Comparison of ENCODE assay signal across 1 cellular context in the genomic region with DNA sequence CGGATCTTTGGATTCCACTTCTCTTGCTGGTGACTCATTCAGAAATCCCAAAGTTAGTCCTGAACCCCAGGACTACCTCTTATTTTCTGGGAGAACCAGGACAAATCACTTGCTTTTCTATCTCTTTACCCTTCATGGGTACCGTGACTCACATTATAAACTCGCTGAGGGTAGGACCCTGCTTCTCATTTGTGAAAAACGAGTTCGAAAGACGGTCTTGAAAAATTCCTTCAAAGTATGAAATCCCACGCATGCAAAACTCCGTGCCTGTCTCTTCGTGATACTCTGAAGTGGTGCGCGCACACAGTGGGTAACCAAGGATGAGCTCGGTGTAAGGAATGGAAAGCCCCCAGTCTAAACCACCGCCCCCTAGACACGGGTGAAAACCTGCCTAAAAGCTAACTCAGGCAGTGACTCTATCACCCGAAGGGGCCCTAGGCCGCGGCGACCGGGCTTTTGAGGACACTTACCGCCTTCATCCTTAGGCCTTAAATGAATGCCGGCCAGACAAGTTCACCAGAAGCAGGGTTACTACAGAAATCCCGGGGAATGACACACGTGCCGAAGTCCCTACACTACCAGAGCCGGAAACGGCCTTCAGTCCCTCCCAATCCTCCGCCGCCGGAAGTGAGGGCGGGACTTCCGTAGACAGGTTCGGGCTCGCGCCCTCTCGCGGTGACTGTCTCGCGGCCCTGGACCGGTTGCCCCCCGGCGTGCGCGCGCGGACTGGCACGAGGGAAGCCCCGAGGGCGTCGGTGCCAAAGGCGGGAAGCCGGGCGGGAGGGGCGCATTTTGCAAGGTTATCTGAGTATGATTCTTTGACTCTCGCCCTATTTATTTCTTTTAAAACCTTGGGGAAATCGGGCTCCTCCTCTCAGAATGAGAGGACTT.
TF ChIP-seq lines count a peak whose summit lies in the region.

A gene with protein sequence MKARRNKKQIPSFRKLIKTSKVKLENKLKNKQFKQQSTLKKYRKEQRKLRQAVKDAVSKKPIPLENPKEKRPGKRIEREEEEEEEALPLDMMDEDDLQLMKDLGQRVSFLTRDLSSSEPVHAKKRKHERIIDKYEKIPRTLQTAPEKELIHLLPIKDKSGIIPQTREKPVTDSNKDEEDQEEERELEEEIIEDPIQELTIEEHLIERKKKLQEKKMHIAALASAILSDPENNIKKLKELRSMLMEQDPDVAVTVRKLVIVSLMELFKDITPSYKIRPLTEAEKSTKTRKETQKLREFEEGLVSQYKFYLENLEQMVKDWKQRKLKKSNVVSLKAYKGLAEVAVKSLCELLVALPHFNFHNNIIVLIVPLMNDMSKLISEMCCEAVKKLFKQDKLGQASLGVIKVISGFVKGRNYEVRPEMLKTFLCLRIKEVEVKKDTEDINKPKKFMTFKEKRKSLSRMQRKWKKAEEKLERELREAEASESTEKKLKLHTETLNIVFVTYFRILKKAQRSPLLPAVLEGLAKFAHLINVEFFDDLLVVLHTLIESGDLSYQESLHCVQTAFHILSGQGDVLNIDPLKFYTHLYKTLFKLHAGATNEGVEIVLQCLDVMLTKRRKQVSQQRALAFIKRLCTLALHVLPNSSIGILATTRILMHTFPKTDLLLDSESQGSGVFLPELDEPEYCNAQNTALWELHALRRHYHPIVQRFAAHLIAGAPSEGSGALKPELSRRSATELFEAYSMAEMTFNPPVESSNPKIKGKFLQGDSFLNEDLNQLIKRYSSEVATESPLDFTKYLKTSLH (minus strand): TSS at position 580 of the 891 bp plus-strand sequence. CDS start 101 bp downstream, at position 479.

TF ChIP-seq in K562, 482 proteins besides CTCF, POLR2A, EP300 and RAD21 (continued from another document and continues in another):
- TF ChIP-seq, protein P1, sequence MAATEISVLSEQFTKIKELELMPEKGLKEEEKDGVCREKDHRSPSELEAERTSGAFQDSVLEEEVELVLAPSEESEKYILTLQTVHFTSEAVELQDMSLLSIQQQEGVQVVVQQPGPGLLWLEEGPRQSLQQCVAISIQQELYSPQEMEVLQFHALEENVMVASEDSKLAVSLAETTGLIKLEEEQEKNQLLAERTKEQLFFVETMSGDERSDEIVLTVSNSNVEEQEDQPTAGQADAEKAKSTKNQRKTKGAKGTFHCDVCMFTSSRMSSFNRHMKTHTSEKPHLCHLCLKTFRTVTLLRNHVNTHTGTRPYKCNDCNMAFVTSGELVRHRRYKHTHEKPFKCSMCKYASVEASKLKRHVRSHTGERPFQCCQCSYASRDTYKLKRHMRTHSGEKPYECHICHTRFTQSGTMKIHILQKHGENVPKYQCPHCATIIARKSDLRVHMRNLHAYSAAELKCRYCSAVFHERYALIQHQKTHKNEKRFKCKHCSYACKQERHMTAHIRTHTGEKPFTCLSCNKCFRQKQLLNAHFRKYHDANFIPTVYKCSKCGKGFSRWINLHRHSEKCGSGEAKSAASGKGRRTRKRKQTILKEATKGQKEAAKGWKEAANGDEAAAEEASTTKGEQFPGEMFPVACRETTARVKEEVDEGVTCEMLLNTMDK (IDR thresholded peaks at IDR 0.05; ENCODE audit: borderline replicate concordance, insufficient read depth, low read depth, low read length, poor library complexity, severe bottlenecking) = peak; percentile 87
- TF ChIP-seq RBM15 (IDR thresholded peaks at IDR 0.05; ENCODE audit: insufficient read depth, low read length) = no peak
- TF ChIP-seq NFRKB (IDR thresholded peaks at IDR 0.05; ENCODE audit: low read depth) = no peak
- no peak for TF ChIP-seq ATF1 (CRISPR knock-in tag; IDR thresholded peaks at IDR 0.05)
- TF ChIP-seq ATF1 (tag; IDR thresholded peaks at IDR 0.05) = peak; percentile 73
- TF ChIP-seq ZNF274 (IDR thresholded peaks at IDR 0.05; ENCODE audit: borderline replicate concordance, low read depth, low read length) = no peak
- TF ChIP-seq CHD4 (IDR thresholded peaks at IDR 0.05; ENCODE audit: insufficient read depth, insufficient replicate concordance, low read depth, low read length, poor library complexity, severe bottlenecking) = no peak
- TF ChIP-seq SAP30 (IDR thresholded peaks at IDR 0.05; ENCODE audit: borderline replicate concordance, insufficient read depth, low read depth, low read length, poor library complexity, severe bottlenecking) = peak; percentile 81
- TF ChIP-seq FOSL1 (tag; conservative IDR thresholded peaks at IDR 0.05) = 0 out of 2 replicates have a peak, but pooled peaks have one; percentile 21
- TF ChIP-seq TRIM24 (IDR thresholded peaks at IDR 0.05) = 0 out of 4 replicates have a peak, but pooled peaks of 1 of the 2 experiments have one; percentile 23
- TF ChIP-seq, protein P2, sequence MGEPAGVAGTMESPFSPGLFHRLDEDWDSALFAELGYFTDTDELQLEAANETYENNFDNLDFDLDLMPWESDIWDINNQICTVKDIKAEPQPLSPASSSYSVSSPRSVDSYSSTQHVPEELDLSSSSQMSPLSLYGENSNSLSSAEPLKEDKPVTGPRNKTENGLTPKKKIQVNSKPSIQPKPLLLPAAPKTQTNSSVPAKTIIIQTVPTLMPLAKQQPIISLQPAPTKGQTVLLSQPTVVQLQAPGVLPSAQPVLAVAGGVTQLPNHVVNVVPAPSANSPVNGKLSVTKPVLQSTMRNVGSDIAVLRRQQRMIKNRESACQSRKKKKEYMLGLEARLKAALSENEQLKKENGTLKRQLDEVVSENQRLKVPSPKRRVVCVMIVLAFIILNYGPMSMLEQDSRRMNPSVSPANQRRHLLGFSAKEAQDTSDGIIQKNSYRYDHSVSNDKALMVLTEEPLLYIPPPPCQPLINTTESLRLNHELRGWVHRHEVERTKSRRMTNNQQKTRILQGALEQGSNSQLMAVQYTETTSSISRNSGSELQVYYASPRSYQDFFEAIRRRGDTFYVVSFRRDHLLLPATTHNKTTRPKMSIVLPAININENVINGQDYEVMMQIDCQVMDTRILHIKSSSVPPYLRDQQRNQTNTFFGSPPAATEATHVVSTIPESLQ (CRISPR knock-in tag; IDR thresholded peaks at IDR 0.05) = peak; percentile 93; the same call in 1 of the 2 replicates
- TF ChIP-seq, protein P3, sequence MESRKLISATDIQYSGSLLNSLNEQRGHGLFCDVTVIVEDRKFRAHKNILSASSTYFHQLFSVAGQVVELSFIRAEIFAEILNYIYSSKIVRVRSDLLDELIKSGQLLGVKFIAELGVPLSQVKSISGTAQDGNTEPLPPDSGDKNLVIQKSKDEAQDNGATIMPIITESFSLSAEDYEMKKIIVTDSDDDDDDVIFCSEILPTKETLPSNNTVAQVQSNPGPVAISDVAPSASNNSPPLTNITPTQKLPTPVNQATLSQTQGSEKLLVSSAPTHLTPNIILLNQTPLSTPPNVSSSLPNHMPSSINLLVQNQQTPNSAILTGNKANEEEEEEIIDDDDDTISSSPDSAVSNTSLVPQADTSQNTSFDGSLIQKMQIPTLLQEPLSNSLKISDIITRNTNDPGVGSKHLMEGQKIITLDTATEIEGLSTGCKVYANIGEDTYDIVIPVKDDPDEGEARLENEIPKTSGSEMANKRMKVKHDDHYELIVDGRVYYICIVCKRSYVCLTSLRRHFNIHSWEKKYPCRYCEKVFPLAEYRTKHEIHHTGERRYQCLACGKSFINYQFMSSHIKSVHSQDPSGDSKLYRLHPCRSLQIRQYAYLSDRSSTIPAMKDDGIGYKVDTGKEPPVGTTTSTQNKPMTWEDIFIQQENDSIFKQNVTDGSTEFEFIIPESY (CRISPR knock-in tag; IDR thresholded peaks at IDR 0.05) = 0 out of 2 replicates have a peak, but pooled peaks have one; percentile 27
- TF ChIP-seq CCAR2 (IDR thresholded peaks at IDR 0.05; ENCODE audit: low read depth, low read length) = no peak
- no peak for TF ChIP-seq KAT2B (IDR thresholded peaks at IDR 0.05; ENCODE audit: low read depth, low read length)
- no peak for TF ChIP-seq ZNF77 (CRISPR knock-in tag; IDR thresholded peaks at IDR 0.05)
- peak; percentile 27 for TF ChIP-seq HNRNPLL (IDR thresholded peaks at IDR 0.05; ENCODE audit: low read depth, low read length, poor library complexity, severe bottlenecking)
- TF ChIP-seq, protein P4, sequence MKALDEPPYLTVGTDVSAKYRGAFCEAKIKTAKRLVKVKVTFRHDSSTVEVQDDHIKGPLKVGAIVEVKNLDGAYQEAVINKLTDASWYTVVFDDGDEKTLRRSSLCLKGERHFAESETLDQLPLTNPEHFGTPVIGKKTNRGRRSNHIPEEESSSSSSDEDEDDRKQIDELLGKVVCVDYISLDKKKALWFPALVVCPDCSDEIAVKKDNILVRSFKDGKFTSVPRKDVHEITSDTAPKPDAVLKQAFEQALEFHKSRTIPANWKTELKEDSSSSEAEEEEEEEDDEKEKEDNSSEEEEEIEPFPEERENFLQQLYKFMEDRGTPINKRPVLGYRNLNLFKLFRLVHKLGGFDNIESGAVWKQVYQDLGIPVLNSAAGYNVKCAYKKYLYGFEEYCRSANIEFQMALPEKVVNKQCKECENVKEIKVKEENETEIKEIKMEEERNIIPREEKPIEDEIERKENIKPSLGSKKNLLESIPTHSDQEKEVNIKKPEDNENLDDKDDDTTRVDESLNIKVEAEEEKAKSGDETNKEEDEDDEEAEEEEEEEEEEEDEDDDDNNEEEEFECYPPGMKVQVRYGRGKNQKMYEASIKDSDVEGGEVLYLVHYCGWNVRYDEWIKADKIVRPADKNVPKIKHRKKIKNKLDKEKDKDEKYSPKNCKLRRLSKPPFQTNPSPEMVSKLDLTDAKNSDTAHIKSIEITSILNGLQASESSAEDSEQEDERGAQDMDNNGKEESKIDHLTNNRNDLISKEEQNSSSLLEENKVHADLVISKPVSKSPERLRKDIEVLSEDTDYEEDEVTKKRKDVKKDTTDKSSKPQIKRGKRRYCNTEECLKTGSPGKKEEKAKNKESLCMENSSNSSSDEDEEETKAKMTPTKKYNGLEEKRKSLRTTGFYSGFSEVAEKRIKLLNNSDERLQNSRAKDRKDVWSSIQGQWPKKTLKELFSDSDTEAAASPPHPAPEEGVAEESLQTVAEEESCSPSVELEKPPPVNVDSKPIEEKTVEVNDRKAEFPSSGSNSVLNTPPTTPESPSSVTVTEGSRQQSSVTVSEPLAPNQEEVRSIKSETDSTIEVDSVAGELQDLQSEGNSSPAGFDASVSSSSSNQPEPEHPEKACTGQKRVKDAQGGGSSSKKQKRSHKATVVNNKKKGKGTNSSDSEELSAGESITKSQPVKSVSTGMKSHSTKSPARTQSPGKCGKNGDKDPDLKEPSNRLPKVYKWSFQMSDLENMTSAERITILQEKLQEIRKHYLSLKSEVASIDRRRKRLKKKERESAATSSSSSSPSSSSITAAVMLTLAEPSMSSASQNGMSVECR (CRISPR knock-in tag; IDR thresholded peaks at IDR 0.05) = peak; percentile 71; the same call in 1 of the 2 replicates
- peak; percentile 75; the same call in 1 of the 2 replicates for TF ChIP-seq GTF2F1 (IDR thresholded peaks at IDR 0.05; ENCODE audit: low read depth, low read length)
- TF ChIP-seq, protein P5, sequence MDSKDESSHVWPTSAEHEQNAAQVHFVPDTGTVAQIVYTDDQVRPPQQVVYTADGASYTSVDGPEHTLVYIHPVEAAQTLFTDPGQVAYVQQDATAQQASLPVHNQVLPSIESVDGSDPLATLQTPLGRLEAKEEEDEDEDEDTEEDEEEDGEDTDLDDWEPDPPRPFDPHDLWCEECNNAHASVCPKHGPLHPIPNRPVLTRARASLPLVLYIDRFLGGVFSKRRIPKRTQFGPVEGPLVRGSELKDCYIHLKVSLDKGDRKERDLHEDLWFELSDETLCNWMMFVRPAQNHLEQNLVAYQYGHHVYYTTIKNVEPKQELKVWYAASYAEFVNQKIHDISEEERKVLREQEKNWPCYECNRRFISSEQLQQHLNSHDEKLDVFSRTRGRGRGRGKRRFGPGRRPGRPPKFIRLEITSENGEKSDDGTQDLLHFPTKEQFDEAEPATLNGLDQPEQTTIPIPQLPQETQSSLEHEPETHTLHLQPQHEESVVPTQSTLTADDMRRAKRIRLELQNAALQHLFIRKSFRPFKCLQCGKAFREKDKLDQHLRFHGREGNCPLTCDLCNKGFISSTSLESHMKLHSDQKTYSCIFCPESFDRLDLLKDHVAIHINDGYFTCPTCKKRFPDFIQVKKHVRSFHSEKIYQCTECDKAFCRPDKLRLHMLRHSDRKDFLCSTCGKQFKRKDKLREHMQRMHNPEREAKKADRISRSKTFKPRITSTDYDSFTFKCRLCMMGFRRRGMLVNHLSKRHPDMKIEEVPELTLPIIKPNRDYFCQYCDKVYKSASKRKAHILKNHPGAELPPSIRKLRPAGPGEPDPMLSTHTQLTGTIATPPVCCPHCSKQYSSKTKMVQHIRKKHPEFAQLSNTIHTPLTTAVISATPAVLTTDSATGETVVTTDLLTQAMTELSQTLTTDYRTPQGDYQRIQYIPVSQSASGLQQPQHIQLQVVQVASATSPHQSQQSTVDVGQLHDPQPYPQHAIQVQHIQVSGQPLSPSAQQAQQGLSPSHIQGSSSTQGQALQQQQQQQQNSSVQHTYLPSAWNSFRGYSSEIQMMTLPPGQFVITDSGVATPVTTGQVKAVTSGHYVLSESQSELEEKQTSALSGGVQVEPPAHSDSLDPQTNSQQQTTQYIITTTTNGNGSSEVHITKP (IDR thresholded peaks at IDR 0.05; ENCODE audit: partially characterized antibody) = peak; percentile 64
- TF ChIP-seq, protein P6, sequence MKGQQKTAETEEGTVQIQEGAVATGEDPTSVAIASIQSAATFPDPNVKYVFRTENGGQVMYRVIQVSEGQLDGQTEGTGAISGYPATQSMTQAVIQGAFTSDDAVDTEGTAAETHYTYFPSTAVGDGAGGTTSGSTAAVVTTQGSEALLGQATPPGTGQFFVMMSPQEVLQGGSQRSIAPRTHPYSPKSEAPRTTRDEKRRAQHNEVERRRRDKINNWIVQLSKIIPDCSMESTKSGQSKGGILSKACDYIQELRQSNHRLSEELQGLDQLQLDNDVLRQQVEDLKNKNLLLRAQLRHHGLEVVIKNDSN (CRISPR knock-in tag; IDR thresholded peaks at IDR 0.05) = peak; percentile 37; the same call in 1 of the 2 replicates
- TF ChIP-seq GABPA (tag; conservative IDR thresholded peaks at IDR 0.05; ENCODE audit: low read depth) = peak; percentile 96
